In genomic region chr17:81514735-81515529, GRCh38 we compare ENCODE assay signal across 8 cellular contexts. TPM values are rescaled to one million over a fixed set of nuclear protein-coding genes. Genes with fewer than 3 reads are reported as not detected.
DNase-seq lines count a peak whose midpoint lies in the region; ATAC-seq and TF ChIP-seq lines count a peak whose summit lies in the region.

No MANE protein-coding gene starts in this region.

- H3K79me2 ChIP-seq in DOHH2 (ENCODE audit: control insufficient read depth, low read length): peaks cover 60% of the 10 kb centered on the region

- WGBS in lung, 2 donors: 1% methylated on average over 44 to 82 of the region's 82 CpGs

- H3K9me3 ChIP-seq in DOHH2 (ENCODE audit: control insufficient read depth, insufficient read depth, low read length) (no peaks in the 10 kb centered on the region), lung (ENCODE audit: control insufficient read depth in 2 of 2, insufficient read depth in 1 of 2, low read length in 1 of 2) (peaks cover 0 to 5% of the 10 kb centered on the region in 2 donors)
- no peaks in the 10 kb centered on the region for H3K9me3 ChIP-seq in effector memory CD4-positive, alpha-beta T cell (ENCODE audit: control insufficient read depth, low read length)

- no peaks in the 10 kb centered on the region for H3K27me3 ChIP-seq in DOHH2 (ENCODE audit: control insufficient read depth, low read length)
- H3K27me3 ChIP-seq in effector memory CD4-positive, alpha-beta T cell (replicated peaks; ENCODE audit: control insufficient read depth, insufficient read depth, low read length, poor library complexity, severe bottlenecking): no peaks in the 10 kb centered on the region
- H3K27me3 ChIP-seq in lung (ENCODE audit: control insufficient read depth, insufficient read depth): no peaks in the 10 kb centered on the region

- POLR2A ChIA-PET in HEK293T (lab: Yijun Ruan, JAX): interaction anchor here (0.7 to 7.5 kb wide), 8 partner anchors 9 to 276 kb away, joined by 3 to 66 read pairs (median 4); partner anchors contain the start of genes FAAP100, NDUFAF8 and TEPSIN

- peaks cover 25% of the 10 kb centered on the region for H4K20me1 ChIP-seq in DOHH2 (ENCODE audit: control insufficient read depth, insufficient read depth, low read depth, low read length)

- no peaks in the 10 kb centered on the region for H3K9me2 ChIP-seq in DOHH2 (replicated peaks; ENCODE audit: control insufficient read depth, low read length)

- TF ChIP-seq CTCF in DOHH2 (IDR thresholded peaks at IDR 0.05; ENCODE audit: low read depth, low read length, poor library complexity, severe bottlenecking): no peak
- no peak for TF ChIP-seq CTCF in lung (IDR thresholded peaks at IDR 0.05; ENCODE audit: control extremely low read depth, extremely low read depth)

- H3K4me3 ChIP-seq in DOHH2 (ENCODE audit: low read length) (peak overlapping the region; percentile 88), lung (peak overlapping the region; percentile 73)
- H3K4me3 ChIP-seq in effector memory CD4-positive, alpha-beta T cell (ENCODE audit: insufficient read depth, low read depth, low read length, poor library complexity, severe bottlenecking): peak overlapping the region; percentile 51

- CTCF ChIA-PET in HEK293T (lab: Yijun Ruan, JAX): interaction anchor here (0.7 to 0.9 kb wide), 2 partner anchors 31 to 116 kb away, joined by 3 read pairs; no protein-coding TSS in a partner anchor

- ATAC-seq in lung (ENCODE audit: insufficient read depth, low FRiP score): peak; percentile 47

- H3K4me1 ChIP-seq in DOHH2 (ENCODE audit: control insufficient read depth, low read length) (peaks cover 70% of the 10 kb centered on the region), lung (ENCODE audit: control insufficient read depth in 2 of 2, insufficient read depth in 2 of 2, low read length in 2 of 2) (peaks cover 0 to 25% of the 10 kb centered on the region in 2 donors)
- H3K4me1 ChIP-seq in effector memory CD4-positive, alpha-beta T cell (ENCODE audit: control insufficient read depth, insufficient read depth, low read length, poor library complexity, severe bottlenecking): peaks cover 53% of the 10 kb centered on the region

- H3K27ac ChIP-seq in DOHH2 (ENCODE audit: low read depth, low read length) (peak overlapping the region; percentile 93), lung (ENCODE audit: low read depth in 1 of 2, low read length in 1 of 2) (peak overlapping the region; percentile 99)
- peak overlapping the region; percentile 75 for H3K27ac ChIP-seq in effector memory CD4-positive, alpha-beta T cell (ENCODE audit: insufficient read depth, low read length, poor library complexity, severe bottlenecking)

- H3K36me3 ChIP-seq in DOHH2 (ENCODE audit: control insufficient read depth, low read length): peaks cover 38% of the 10 kb centered on the region
- peaks cover 17% of the 10 kb centered on the region for H3K36me3 ChIP-seq in effector memory CD4-positive, alpha-beta T cell (ENCODE audit: control insufficient read depth, insufficient read depth, low read length)
- peaks cover 13 to 19% of the 10 kb centered on the region in 2 donors for H3K36me3 ChIP-seq in lung (ENCODE audit: control insufficient read depth in 2 of 2, insufficient read depth in 2 of 2, low read length in 2 of 2)

- H3K4me2 ChIP-seq in DOHH2 (ENCODE audit: low read length): peak overlapping the region; percentile 84

- peaks cover 65% of the 10 kb centered on the region for H3F3A ChIP-seq in DOHH2 (ENCODE audit: control insufficient read depth, insufficient read depth)

- DNase-seq in HEK293T (ENCODE audit: extremely low spot score): peak; percentile 63
- DNase-seq in NCI-H510A treated with DMSO at 0.1 percent for 48 hours (lab: John Stamatoyannopoulos, UW): peak; percentile 85
- DNase-seq in activated CD8-positive, alpha-beta memory T cell treated with anti-CD3 and anti-CD28 coated beads for 1 hour (ENCODE audit: extremely low read depth in 1 of 2, low read depth in 1 of 2): peak; percentile 32 to 66
- peak; percentile 57 to 65 (median 61) for DNase-seq in effector memory CD4-positive, alpha-beta T cell
- peak; percentile 81 for DNase-seq in lung (ENCODE audit: low spot score)
- peak; percentile 71 to 74 for DNase-seq in stimulated activated CD8-positive, alpha-beta memory T cell treated with anti-CD3 and anti-CD28 coated beads, Interleukin-15, amount 100 ng/mL, for 48 hours (ENCODE audit: low read depth in 2 of 2)
- DNase-seq in KG1 (lab: John Stamatoyannopoulos, UW): no peak

TF ChIP-seq in HEK293T, 16 proteins besides CTCF, POLR2A, EP300 and RAD21:
- 0 out of 2 replicates have a peak, but pooled peaks have one; percentile 14 for TF ChIP-seq ARNT (IDR thresholded peaks at IDR 0.05)
- no peak for TF ChIP-seq NFRKB (IDR thresholded peaks at IDR 0.05)
- peak; percentile 42; the same call in 1 of the 2 replicates for TF ChIP-seq FOXM1 (IDR thresholded peaks at IDR 0.05; ENCODE audit: borderline replicate concordance)
- no peak; the same call in 1 of the 2 replicates for TF ChIP-seq ELF4 (IDR thresholded peaks at IDR 0.05)
- TF ChIP-seq FOXK2 (IDR thresholded peaks at IDR 0.05): no peak
- TF ChIP-seq LEF1 (IDR thresholded peaks at IDR 0.05; ENCODE audit: borderline replicate concordance): no peak; the same call in 1 of the 2 replicates
- no peak for TF ChIP-seq TARDBP (IDR thresholded peaks at IDR 0.05)

RNA-seq across cellular contexts. Expression of gene ACTG1, which starts 2.3 kb away (rescaled TPM):
- 1,000 to 10,000 TPM; 3,059 to 3,066 TPM for total RNA-seq in lung
- 1,000 to 10,000 TPM; 1,461 to 4,301 TPM for polyA plus RNA-seq in lung

RNA-seq across cellular contexts. Expression of gene FSCN2, which starts 13.2 kb away (rescaled TPM):
- 1 to 10 TPM; 2.1 to 3.9 TPM for total RNA-seq in lung
- polyA plus RNA-seq in lung: 1 to 10 TPM in 1 of 2 donors, under 1 TPM in 1; 0.46 to 1.8 TPM

RNA-seq across cellular contexts. Expression of gene FAAP100, which starts 37.2 kb away (rescaled TPM):
- 10 to 100 TPM; 20.8 to 34.4 TPM for total RNA-seq in lung
- 10 to 100 TPM; 21.4 to 29.3 TPM for polyA plus RNA-seq in lung
